Comparison of ENCODE assay signal across 9 cellular contexts in the genomic region with DNA sequence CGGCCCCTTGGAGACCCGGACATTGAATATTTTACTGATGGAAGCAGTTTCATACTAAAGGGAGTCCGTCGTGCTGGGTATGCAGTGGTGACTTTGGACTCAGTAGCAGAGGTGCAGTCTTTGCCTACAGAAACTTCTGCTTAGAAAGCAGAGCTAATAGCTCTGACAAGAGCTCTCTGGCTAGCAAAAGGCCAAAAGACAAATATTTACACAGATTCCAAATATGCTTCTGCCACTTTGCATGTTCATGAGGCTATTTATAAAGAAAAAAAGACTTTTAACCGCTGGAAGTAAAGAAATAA. TPM values are rescaled to one million over a fixed set of nuclear protein-coding genes. Genes with fewer than 3 reads are reported as not detected.
"Had no signal": no experiment of that assay in that cellular context is flagged by ENCODE, and none has a peak within 500 bp of the region (broad histone marks: within the 10 kb centered on the region; RNA-seq: fewer than 3 reads in every experiment).

No MANE protein-coding gene starts in this region.

RNA-seq across cellular contexts. Expression of a gene that starts 17.6 kb away (rescaled TPM):
- total RNA-seq: left ventricle myocardium inferior, lung microvascular endothelial cell, myocyte, skeletal muscle tissue, smooth muscle cell, temporal lobe had no signal
- polyA plus RNA-seq: keratinocyte, neural cell, pancreas, smooth muscle cell had no signal
